Comparison of ENCODE assay signal across 1 cellular context in the genomic region with DNA sequence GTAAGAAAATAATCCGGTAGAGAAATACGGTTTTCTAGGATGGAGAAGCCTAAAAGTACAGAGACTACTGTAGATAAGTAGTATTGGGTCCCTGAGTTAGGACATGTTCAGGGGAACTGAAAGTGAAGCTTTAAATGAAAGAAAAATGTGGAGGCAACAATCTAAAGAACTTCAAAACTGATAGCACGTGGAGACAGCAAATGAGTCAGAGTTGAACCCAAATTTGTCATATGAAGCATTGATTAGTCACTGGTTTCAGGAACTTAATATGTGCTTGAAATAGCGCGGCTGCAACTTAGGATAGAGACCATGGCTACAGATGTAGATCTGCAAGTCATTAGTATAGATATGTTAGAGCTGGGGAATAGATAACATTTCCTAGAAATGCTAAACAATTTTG.
A peak's percentile ranks its signal among the peaks of the same experiment; 100 is the strongest.
TF ChIP-seq lines count a peak whose summit lies in the region.

No MANE protein-coding gene starts in this region.

TF ChIP-seq in GM12878, 131 proteins besides CTCF, POLR2A, EP300 and RAD21 (continued from another document):
- TF ChIP-seq, protein P1, sequence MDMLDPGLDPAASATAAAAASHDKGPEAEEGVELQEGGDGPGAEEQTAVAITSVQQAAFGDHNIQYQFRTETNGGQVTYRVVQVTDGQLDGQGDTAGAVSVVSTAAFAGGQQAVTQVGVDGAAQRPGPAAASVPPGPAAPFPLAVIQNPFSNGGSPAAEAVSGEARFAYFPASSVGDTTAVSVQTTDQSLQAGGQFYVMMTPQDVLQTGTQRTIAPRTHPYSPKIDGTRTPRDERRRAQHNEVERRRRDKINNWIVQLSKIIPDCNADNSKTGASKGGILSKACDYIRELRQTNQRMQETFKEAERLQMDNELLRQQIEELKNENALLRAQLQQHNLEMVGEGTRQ (IDR thresholded peaks at IDR 0.05; ENCODE audit: borderline replicate concordance, low read depth, low read length): no peak
- TF ChIP-seq RAD51 (IDR thresholded peaks at IDR 0.05) (0 out of 2 replicates have a peak, but pooled peaks have one; percentile 12), ZBED1 (IDR thresholded peaks at IDR 0.05; ENCODE audit: borderline replicate concordance) (no peak), NR2C1 (IDR thresholded peaks at IDR 0.05) (no peak), DPF2 (IDR thresholded peaks at IDR 0.05) (no peak), CREM (IDR thresholded peaks at IDR 0.05; ENCODE audit: low read depth) (peak; percentile 28; the same call in 1 of the 2 replicates), ZNF207 (IDR thresholded peaks at IDR 0.05; ENCODE audit: borderline replicate concordance) (no peak), MTA3 (IDR thresholded peaks at IDR 0.05; ENCODE audit: borderline replicate concordance, low read length) (no peak), EGR1 (IDR thresholded peaks at IDR 0.05; ENCODE audit: borderline replicate concordance in 1 of 2, low read depth in 2 of 2, low read length in 2 of 2) (no peak), FOS (IDR thresholded peaks at IDR 0.05; ENCODE audit: borderline replicate concordance, extremely low read depth, insufficient read length) (no peak), RFX5 (IDR thresholded peaks at IDR 0.05; ENCODE audit: low read depth, low read length) (no peak), BACH1 (IDR thresholded peaks at IDR 0.05; ENCODE audit: borderline replicate concordance) (no peak), CHD4 (IDR thresholded peaks at IDR 0.05) (no peak), SMAD1 (IDR thresholded peaks at IDR 0.05; ENCODE audit: low read depth, partially characterized antibody) (no peak), BHLHE40 (IDR thresholded peaks at IDR 0.05; ENCODE audit: borderline replicate concordance in 1 of 2, low read depth in 2 of 2, low read length in 1 of 2) (peak; percentile 75 to 83), IKZF2 (IDR thresholded peaks at IDR 0.05) (peak; percentile 14 to 20; a peak in 2 of 4 replicates), SUZ12 (IDR thresholded peaks at IDR 0.05; ENCODE audit: unreplicated experiment) (no peak), ATF7 (IDR thresholded peaks at IDR 0.05; ENCODE audit: low read depth) (0 out of 2 replicates have a peak, but pooled peaks have one; percentile 22), YBX1 (IDR thresholded peaks at IDR 0.05) (no peak), IRF4 (IDR thresholded peaks at IDR 0.05; ENCODE audit: low read depth, low read length) (peak; percentile 37; the same call in 1 of the 2 replicates), SMARCA5 (IDR thresholded peaks at IDR 0.05) (no peak), SRF (IDR thresholded peaks at IDR 0.05; ENCODE audit: low read depth in 2 of 2, low read length in 2 of 2) (no peak), BCL11A (IDR thresholded peaks at IDR 0.05; ENCODE audit: low read depth, low read length) (peak; percentile 57; the same call in 1 of the 2 replicates), ZNF274 (IDR thresholded peaks at IDR 0.05; ENCODE audit: insufficient read depth, insufficient read length) (no peak), MEF2B (IDR thresholded peaks at IDR 0.05; ENCODE audit: partially characterized antibody, poor library complexity, severe bottlenecking) (peak; percentile 49), KLF5 (IDR thresholded peaks at IDR 0.05; ENCODE audit: partially characterized antibody) (no peak), NBN (IDR thresholded peaks at IDR 0.05) (no peak), ZNF217 (IDR thresholded peaks at IDR 0.05) (no peak), POU2F2 (IDR thresholded peaks at IDR 0.05; ENCODE audit: borderline replicate concordance, low read depth, low read length) (no peak), TBL1XR1 (IDR thresholded peaks at IDR 0.05; ENCODE audit: low read depth, low read length) (no peak), ZNF24 (IDR thresholded peaks at IDR 0.05) (no peak), FOXM1 (IDR thresholded peaks at IDR 0.05; ENCODE audit: low read depth, low read length) (no peak), RUNX3 (IDR thresholded peaks at IDR 0.05; ENCODE audit: low read length) (peak; percentile 24; the same call in 1 of the 2 replicates), LARP7 (IDR thresholded peaks at IDR 0.05) (no peak), NFIC (IDR thresholded peaks at IDR 0.05; ENCODE audit: low read depth, low read length) (peak; percentile 50; the same call in 1 of the 2 replicates), SPI1 (IDR thresholded peaks at IDR 0.05; ENCODE audit: borderline replicate concordance, insufficient read depth, low read depth, low read length) (peak; percentile 51; the same call in 1 of the 2 replicates), RBBP5 (conservative IDR thresholded peaks at IDR 0.05) (no peak), CHD2 (IDR thresholded peaks at IDR 0.05; ENCODE audit: borderline replicate concordance, low read depth, low read length) (no peak), MTA2 (IDR thresholded peaks at IDR 0.05; ENCODE audit: low read depth) (peak; percentile 56), TAF1 (IDR thresholded peaks at IDR 0.05; ENCODE audit: borderline replicate concordance, low read depth, low read length) (no peak), GABPA (IDR thresholded peaks at IDR 0.05; ENCODE audit: low read depth) (no peak)
- TF ChIP-seq, protein P2, sequence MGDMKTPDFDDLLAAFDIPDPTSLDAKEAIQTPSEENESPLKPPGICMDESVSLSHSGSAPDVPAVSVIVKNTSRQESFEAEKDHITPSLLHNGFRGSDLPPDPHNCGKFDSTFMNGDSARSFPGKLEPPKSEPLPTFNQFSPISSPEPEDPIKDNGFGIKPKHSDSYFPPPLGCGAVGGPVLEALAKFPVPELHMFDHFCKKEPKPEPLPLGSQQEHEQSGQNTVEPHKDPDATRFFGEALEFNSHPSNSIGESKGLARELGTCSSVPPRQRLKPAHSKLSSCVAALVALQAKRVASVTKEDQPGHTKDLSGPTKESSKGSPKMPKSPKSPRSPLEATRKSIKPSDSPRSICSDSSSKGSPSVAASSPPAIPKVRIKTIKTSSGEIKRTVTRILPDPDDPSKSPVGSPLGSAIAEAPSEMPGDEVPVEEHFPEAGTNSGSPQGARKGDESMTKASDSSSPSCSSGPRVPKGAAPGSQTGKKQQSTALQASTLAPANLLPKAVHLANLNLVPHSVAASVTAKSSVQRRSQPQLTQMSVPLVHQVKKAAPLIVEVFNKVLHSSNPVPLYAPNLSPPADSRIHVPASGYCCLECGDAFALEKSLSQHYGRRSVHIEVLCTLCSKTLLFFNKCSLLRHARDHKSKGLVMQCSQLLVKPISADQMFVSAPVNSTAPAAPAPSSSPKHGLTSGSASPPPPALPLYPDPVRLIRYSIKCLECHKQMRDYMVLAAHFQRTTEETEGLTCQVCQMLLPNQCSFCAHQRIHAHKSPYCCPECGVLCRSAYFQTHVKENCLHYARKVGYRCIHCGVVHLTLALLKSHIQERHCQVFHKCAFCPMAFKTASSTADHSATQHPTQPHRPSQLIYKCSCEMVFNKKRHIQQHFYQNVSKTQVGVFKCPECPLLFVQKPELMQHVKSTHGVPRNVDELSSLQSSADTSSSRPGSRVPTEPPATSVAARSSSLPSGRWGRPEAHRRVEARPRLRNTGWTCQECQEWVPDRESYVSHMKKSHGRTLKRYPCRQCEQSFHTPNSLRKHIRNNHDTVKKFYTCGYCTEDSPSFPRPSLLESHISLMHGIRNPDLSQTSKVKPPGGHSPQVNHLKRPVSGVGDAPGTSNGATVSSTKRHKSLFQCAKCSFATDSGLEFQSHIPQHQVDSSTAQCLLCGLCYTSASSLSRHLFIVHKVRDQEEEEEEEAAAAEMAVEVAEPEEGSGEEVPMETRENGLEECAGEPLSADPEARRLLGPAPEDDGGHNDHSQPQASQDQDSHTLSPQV (IDR thresholded peaks at IDR 0.05): no peak
- TF ChIP-seq, protein P3, sequence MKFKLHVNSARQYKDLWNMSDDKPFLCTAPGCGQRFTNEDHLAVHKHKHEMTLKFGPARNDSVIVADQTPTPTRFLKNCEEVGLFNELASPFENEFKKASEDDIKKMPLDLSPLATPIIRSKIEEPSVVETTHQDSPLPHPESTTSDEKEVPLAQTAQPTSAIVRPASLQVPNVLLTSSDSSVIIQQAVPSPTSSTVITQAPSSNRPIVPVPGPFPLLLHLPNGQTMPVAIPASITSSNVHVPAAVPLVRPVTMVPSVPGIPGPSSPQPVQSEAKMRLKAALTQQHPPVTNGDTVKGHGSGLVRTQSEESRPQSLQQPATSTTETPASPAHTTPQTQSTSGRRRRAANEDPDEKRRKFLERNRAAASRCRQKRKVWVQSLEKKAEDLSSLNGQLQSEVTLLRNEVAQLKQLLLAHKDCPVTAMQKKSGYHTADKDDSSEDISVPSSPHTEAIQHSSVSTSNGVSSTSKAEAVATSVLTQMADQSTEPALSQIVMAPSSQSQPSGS (IDR thresholded peaks at IDR 0.05; ENCODE audit: low read length): no peak; the same call in 1 of the 2 replicates
- TF ChIP-seq, protein P4, sequence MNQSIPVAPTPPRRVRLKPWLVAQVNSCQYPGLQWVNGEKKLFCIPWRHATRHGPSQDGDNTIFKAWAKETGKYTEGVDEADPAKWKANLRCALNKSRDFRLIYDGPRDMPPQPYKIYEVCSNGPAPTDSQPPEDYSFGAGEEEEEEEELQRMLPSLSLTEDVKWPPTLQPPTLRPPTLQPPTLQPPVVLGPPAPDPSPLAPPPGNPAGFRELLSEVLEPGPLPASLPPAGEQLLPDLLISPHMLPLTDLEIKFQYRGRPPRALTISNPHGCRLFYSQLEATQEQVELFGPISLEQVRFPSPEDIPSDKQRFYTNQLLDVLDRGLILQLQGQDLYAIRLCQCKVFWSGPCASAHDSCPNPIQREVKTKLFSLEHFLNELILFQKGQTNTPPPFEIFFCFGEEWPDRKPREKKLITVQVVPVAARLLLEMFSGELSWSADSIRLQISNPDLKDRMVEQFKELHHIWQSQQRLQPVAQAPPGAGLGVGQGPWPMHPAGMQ (IDR thresholded peaks at IDR 0.05; ENCODE audit: borderline replicate concordance): no peak
- TF ChIP-seq, protein P5, sequence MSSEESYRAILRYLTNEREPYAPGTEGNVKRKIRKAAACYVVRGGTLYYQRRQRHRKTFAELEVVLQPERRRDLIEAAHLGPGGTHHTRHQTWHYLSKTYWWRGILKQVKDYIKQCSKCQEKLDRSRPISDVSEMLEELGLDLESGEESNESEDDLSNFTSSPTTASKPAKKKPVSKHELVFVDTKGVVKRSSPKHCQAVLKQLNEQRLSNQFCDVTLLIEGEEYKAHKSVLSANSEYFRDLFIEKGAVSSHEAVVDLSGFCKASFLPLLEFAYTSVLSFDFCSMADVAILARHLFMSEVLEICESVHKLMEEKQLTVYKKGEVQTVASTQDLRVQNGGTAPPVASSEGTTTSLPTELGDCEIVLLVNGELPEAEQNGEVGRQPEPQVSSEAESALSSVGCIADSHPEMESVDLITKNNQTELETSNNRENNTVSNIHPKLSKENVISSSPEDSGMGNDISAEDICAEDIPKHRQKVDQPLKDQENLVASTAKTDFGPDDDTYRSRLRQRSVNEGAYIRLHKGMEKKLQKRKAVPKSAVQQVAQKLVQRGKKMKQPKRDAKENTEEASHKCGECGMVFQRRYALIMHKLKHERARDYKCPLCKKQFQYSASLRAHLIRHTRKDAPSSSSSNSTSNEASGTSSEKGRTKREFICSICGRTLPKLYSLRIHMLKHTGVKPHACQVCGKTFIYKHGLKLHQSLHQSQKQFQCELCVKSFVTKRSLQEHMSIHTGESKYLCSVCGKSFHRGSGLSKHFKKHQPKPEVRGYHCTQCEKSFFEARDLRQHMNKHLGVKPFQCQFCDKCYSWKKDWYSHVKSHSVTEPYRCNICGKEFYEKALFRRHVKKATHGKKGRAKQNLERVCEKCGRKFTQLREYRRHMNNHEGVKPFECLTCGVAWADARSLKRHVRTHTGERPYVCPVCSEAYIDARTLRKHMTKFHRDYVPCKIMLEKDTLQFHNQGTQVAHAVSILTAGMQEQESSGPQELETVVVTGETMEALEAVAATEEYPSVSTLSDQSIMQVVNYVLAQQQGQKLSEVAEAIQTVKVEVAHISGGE (CRISPR knock-in tag; IDR thresholded peaks at IDR 0.05): no peak
- TF ChIP-seq, protein P6, sequence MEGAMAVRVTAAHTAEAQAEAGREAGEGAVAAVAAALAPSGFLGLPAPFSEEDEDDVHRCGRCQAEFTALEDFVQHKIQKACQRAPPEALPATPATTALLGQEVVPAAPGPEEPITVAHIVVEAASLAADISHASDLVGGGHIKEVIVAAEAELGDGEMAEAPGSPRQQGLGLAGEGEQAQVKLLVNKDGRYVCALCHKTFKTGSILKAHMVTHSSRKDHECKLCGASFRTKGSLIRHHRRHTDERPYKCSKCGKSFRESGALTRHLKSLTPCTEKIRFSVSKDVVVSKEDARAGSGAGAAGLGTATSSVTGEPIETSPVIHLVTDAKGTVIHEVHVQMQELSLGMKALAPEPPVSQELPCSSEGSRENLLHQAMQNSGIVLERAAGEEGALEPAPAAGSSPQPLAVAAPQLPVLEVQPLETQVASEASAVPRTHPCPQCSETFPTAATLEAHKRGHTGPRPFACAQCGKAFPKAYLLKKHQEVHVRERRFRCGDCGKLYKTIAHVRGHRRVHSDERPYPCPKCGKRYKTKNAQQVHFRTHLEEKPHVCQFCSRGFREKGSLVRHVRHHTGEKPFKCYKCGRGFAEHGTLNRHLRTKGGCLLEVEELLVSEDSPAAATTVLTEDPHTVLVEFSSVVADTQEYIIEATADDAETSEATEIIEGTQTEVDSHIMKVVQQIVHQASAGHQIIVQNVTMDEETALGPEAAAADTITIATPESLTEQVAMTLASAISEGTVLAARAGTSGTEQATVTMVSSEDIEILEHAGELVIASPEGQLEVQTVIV (IDR thresholded peaks at IDR 0.05; ENCODE audit: borderline replicate concordance, partially characterized antibody): no peak
- TF ChIP-seq, protein P7, sequence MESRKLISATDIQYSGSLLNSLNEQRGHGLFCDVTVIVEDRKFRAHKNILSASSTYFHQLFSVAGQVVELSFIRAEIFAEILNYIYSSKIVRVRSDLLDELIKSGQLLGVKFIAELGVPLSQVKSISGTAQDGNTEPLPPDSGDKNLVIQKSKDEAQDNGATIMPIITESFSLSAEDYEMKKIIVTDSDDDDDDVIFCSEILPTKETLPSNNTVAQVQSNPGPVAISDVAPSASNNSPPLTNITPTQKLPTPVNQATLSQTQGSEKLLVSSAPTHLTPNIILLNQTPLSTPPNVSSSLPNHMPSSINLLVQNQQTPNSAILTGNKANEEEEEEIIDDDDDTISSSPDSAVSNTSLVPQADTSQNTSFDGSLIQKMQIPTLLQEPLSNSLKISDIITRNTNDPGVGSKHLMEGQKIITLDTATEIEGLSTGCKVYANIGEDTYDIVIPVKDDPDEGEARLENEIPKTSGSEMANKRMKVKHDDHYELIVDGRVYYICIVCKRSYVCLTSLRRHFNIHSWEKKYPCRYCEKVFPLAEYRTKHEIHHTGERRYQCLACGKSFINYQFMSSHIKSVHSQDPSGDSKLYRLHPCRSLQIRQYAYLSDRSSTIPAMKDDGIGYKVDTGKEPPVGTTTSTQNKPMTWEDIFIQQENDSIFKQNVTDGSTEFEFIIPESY (IDR thresholded peaks at IDR 0.05): no peak
- TF ChIP-seq, protein P8, sequence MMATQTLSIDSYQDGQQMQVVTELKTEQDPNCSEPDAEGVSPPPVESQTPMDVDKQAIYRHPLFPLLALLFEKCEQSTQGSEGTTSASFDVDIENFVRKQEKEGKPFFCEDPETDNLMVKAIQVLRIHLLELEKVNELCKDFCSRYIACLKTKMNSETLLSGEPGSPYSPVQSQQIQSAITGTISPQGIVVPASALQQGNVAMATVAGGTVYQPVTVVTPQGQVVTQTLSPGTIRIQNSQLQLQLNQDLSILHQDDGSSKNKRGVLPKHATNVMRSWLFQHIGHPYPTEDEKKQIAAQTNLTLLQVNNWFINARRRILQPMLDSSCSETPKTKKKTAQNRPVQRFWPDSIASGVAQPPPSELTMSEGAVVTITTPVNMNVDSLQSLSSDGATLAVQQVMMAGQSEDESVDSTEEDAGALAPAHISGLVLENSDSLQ (IDR thresholded peaks at IDR 0.05): no peak
TF ChIP-seq in GM12878: peak in this region for 15.
